Comparison of ENCODE assay signal across 1 cellular context in genomic region chr17:64001763-64002529, GRCh38.
TF ChIP-seq lines count a peak whose summit lies in the region.

No MANE protein-coding gene starts in this region.

TF ChIP-seq in H1, 55 proteins besides CTCF, POLR2A, EP300 and RAD21:
- TF ChIP-seq JUND (IDR thresholded peaks at IDR 0.05; ENCODE audit: low read length): no peak
- TF ChIP-seq SUZ12 (IDR thresholded peaks at IDR 0.05; ENCODE audit: low read length): no peak
- no peak for TF ChIP-seq KDM5A (IDR thresholded peaks at IDR 0.05; ENCODE audit: low read length)
- no peak for TF ChIP-seq TAF7 (optimal IDR thresholded peaks at IDR 0.05; ENCODE audit: borderline replicate concordance, low read depth, low read length)
- no peak for TF ChIP-seq USF2 (IDR thresholded peaks at IDR 0.05; ENCODE audit: low read length)
- TF ChIP-seq RNF2 (IDR thresholded peaks at IDR 0.05; ENCODE audit: borderline replicate concordance, low read depth, low read length, missing control alignments, poor library complexity, severe bottlenecking): no peak
- TF ChIP-seq ATF2 (IDR thresholded peaks at IDR 0.05; ENCODE audit: low read length): no peak
- no peak for TF ChIP-seq CHD7 (IDR thresholded peaks at IDR 0.05; ENCODE audit: insufficient replicate concordance, low read length)
- no peak for TF ChIP-seq SP2 (IDR thresholded peaks at IDR 0.05; ENCODE audit: low read length)
- TF ChIP-seq EZH2 (IDR thresholded peaks at IDR 0.05; ENCODE audit: low read depth, low read length, severe bottlenecking): no peak
- TF ChIP-seq SIX5 (IDR thresholded peaks at IDR 0.05; ENCODE audit: low read depth, low read length): no peak
- no peak for TF ChIP-seq SRF (IDR thresholded peaks at IDR 0.05; ENCODE audit: low read depth, low read length)
- TF ChIP-seq BACH1 (IDR thresholded peaks at IDR 0.05; ENCODE audit: low read length): no peak
- no peak for TF ChIP-seq TEAD4 (IDR thresholded peaks at IDR 0.05; ENCODE audit: low read depth, low read length)
- no peak for TF ChIP-seq CTBP2 (IDR thresholded peaks at IDR 0.05; ENCODE audit: borderline replicate concordance, insufficient read depth, insufficient read length, low read length)
- TF ChIP-seq BRCA1 (IDR thresholded peaks at IDR 0.05; ENCODE audit: low read depth, low read length): no peak
- TF ChIP-seq MAFK (IDR thresholded peaks at IDR 0.05; ENCODE audit: low read depth, low read length): no peak
- TF ChIP-seq CREB1 (IDR thresholded peaks at IDR 0.05): no peak
- no peak for TF ChIP-seq ATF3 (IDR thresholded peaks at IDR 0.05; ENCODE audit: insufficient read depth, low read depth, low read length)
